In genomic region chr15:35167675-35168074, GRCh38 we compare ENCODE assay signal across 1 cellular context.
TF ChIP-seq lines count a peak whose summit lies in the region.

No MANE protein-coding gene starts in this region.

TF ChIP-seq in SK-N-SH, 30 proteins besides CTCF, POLR2A, EP300 and RAD21 (continued from another document):
- TF ChIP-seq ZBTB33 (IDR thresholded peaks at IDR 0.05; ENCODE audit: borderline replicate concordance, low read depth), result no peak
- no peak for TF ChIP-seq TAF1 (IDR thresholded peaks at IDR 0.05; ENCODE audit: borderline replicate concordance, low read depth, low read length)
- TF ChIP-seq FOXJ3 (CRISPR knock-in tag; IDR thresholded peaks at IDR 0.05), result no peak
- TF ChIP-seq GABPA (IDR thresholded peaks at IDR 0.05; ENCODE audit: low read depth), result no peak
